In the genomic region with DNA sequence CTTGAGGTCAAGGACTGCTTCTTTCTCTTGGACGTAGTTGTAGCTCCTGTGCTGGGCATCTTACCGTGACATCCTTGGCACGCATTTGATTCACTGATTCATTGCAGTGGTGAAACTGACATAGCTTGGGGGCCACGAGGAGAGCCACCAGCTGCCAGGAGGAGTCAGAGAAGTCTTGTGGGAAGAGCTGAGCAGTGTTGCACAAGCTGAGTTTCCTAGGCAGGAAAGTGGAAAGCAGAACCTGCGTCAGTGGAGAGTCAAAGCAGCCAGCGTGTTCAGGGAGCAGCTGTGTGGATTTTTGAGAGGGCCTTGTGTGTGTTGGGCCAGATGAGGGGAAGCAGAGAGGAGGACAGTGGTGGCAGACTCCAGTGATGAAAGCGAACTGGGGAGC, we compare ENCODE assay signal across 8 cellular contexts. TPM values are rescaled to one million over a fixed set of nuclear protein-coding genes. Genes with fewer than 3 reads are reported as not detected.
DNase-seq lines count a peak whose midpoint lies in the region; ATAC-seq, FAIRE-seq and TF ChIP-seq lines count a peak whose summit lies in the region.

No MANE protein-coding gene starts in this region.

- H3K27ac Mint-ChIP-seq in activated naive CD4-positive, alpha-beta T cell treated with anti-CD3 and anti-CD28 coated beads, Interleukin-2, amount 10 ng/mL, durations not matched to agents 7 days and 5 days = peak overlapping the region; percentile 74

- DNase-seq in stimulated activated CD4-positive, alpha-beta T cell treated with anti-CD3 and anti-CD28 coated beads, Interleukin-1b, Interleukin-23, amount 100 ng/mL, for 48 hours = peak; percentile 60
- DNase-seq in stimulated activated CD4-positive, alpha-beta T cell treated with anti-CD3 and anti-CD28 coated beads, Interleukin-4, amount 100 ng/mL, for 24 hours = no peak
- DNase-seq in activated naive CD4-positive, alpha-beta T cell treated with anti-CD3 and anti-CD28 coated beads, Interleukin-2, amount 10 ng/mL, durations not matched to agents 7 days and 5 days = no peak
- DNase-seq in right cardiac atrium (peak; percentile 57 to 67 (median 62)), substantia nigra (lab: John Stamatoyannopoulos, UW) (peak in 32 of 49 donors; percentile 13 to 78 (median 46)), H54 (ENCODE audit: insufficient read length, low spot score) (no peak)

- CTCF ChIA-PET in activated naive CD4-positive, alpha-beta T cell treated with anti-CD3 and anti-CD28 coated beads, Interleukin-2, amount 10 ng/mL, durations not matched to agents 7 days and 5 days (lab: Charles Lee) = interaction anchor here (1.2 kb wide), 1 partner anchor 42 kb away, joined by 3 read pairs; no protein-coding TSS in a partner anchor

- H3K9me3 ChIP-seq in right cardiac atrium (ENCODE audit: control insufficient read depth, low read length) = no peaks in the 10 kb centered on the region

- no peaks in the 10 kb centered on the region for H3K27me3 ChIP-seq in right cardiac atrium (ENCODE audit: control insufficient read depth, insufficient read depth)

- H3K4me1 ChIP-seq in right cardiac atrium (ENCODE audit: control insufficient read depth, insufficient read depth, low read length) = peaks cover 21% of the 10 kb centered on the region

- H3K9me3 Mint-ChIP-seq in activated naive CD4-positive, alpha-beta T cell treated with anti-CD3 and anti-CD28 coated beads, Interleukin-2, amount 10 ng/mL, durations not matched to agents 7 days and 5 days = no peaks in the 10 kb centered on the region

- FAIRE-seq in H54 (lab: Jason Lieb, UNC) = no peak

- H3K27ac ChIP-seq in right cardiac atrium (ENCODE audit: low read length) (no peak overlapping the region), substantia nigra (ENCODE audit: low read depth, low read length, poor library complexity, severe bottlenecking) (no peak overlapping the region)

- H3K27me3 Mint-ChIP-seq in activated naive CD4-positive, alpha-beta T cell treated with anti-CD3 and anti-CD28 coated beads, Interleukin-2, amount 10 ng/mL, durations not matched to agents 7 days and 5 days = no peaks in the 10 kb centered on the region

- TF ChIP-seq POLR2A in H54 (IDR thresholded peaks at IDR 0.05; ENCODE audit: low read depth, low read length) = no peak

- H3K4me3 ChIP-seq in right cardiac atrium (ENCODE audit: low read length) = no peak overlapping the region

- 75% methylated on average over 7 of the region's 7 CpGs for WGBS in right cardiac atrium

- H3K4me1 Mint-ChIP-seq in activated naive CD4-positive, alpha-beta T cell treated with anti-CD3 and anti-CD28 coated beads, Interleukin-2, amount 10 ng/mL, durations not matched to agents 7 days and 5 days = peaks cover 90% of the 10 kb centered on the region

- peaks cover 57% of the 10 kb centered on the region for H3K36me3 Mint-ChIP-seq in activated naive CD4-positive, alpha-beta T cell treated with anti-CD3 and anti-CD28 coated beads, Interleukin-2, amount 10 ng/mL, durations not matched to agents 7 days and 5 days

- peak; percentile 61 to 64 for ATAC-seq in right cardiac atrium
- ATAC-seq in GM19467 (IDR thresholded peaks at IDR 0.05; ENCODE audit: unreplicated experiment) = no peak
- no peak for ATAC-seq in GM19395 (IDR thresholded peaks at IDR 0.05; ENCODE audit: unreplicated experiment)

- intact Hi-C loops in right cardiac atrium (cut with DNase I) = no loop called here

- no peak overlapping the region for H3K4me3 Mint-ChIP-seq in activated naive CD4-positive, alpha-beta T cell treated with anti-CD3 and anti-CD28 coated beads, Interleukin-2, amount 10 ng/mL, durations not matched to agents 7 days and 5 days

RNA-seq across cellular contexts. Expression of a gene that starts 5.3 kb away (rescaled TPM):
- 10 to 100 TPM in 2 of 4 donors, 1 to 10 TPM in 2; 9.7 to 20.7 (median 13.5) TPM for total RNA-seq in right cardiac atrium
- 14.5 TPM for polyA plus RNA-seq in right cardiac atrium

RNA-seq across cellular contexts. Expression of a gene that starts 54.3 kb away (rescaled TPM):
- under 1 TPM in 2 of 4 donors, not detected in 2; 0.21 to 0.37 TPM for total RNA-seq in right cardiac atrium
- not detected for polyA plus RNA-seq in right cardiac atrium

Comparison
In these comparisons a context has a peak if more than half of its experiments do, and no peak if none do; other contexts are left out.
1. DNase-seq: peak in stimulated activated CD4-positive, alpha-beta T cell treated with anti-CD3 and anti-CD28 coated beads, Interleukin-1b, Interleukin-23, amount 100 ng/mL, for 48 hours (single experiment), right cardiac atrium (3 of 3) and substantia nigra (32 of 49); none in stimulated activated CD4-positive, alpha-beta T cell treated with anti-CD3 and anti-CD28 coated beads, Interleukin-4, amount 100 ng/mL, for 24 hours (single experiment), activated naive CD4-positive, alpha-beta T cell treated with anti-CD3 and anti-CD28 coated beads, Interleukin-2, amount 10 ng/mL, durations not matched to agents 7 days and 5 days (single experiment) and H54 (single experiment).
2. ATAC-seq: peak in right cardiac atrium (2 of 2); none in GM19467 (single experiment) and GM19395 (single experiment).